Comparison of ENCODE assay signal across 8 cellular contexts in the genomic region with DNA sequence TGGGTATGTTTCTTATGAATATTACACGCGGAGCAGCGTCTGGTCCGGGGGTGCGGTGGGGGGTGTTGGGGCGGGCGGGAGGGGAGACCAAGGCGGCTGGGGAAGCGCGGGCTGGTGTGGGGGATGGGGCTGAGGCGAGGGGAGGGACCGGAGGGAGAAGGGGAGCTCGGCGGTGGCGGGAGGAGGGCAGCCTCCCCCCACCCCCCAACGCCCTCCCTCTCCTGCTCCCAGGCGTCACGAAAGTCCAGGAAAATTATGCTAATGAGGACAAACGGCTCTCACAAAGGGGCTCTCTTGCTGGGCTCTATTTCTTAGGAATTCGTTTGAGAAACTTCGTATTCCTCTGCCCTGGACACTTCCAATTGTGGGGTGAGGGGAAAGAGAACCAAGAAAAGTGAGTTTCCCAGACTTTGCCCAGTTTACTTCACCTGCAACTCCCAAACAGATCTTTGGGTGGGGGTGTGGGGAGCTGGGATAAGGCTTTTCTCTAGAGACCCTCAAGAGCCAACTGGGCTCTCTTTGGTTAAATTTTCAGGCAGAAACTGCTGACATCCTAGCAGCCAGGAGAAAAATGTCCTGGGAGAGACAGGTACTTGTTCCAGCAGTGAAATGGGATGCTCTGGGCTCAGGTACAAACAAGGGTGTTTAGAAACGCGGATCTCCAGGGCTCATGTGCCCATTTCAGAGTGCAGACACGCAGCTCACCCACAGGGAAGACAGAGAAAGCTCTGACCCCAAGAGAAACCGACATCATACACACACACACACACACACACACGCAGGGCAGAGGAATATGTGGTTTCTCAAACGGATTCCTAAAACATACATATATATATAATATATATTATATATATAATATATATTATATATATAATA. TPM values are rescaled to one million over a fixed set of nuclear protein-coding genes. Genes with fewer than 3 reads are reported as not detected.
DNase-seq lines count a peak whose midpoint lies in the region; ATAC-seq and TF ChIP-seq lines count a peak whose summit lies in the region.

No MANE protein-coding gene starts in this region.

- no peaks in the 10 kb centered on the region for H3K27me3 ChIP-seq in osteoblast (ENCODE audit: insufficient read depth, low read length)

- no peaks in the 10 kb centered on the region for H3K4me1 Mint-ChIP-seq in activated T-helper 17 cell treated with anti-CD3 and anti-CD28 coated beads, Interleukin-2, amount 50 U/mL, for 72 hours

- ATAC-seq in esophagus mucosa (peak; percentile 21), GM18517 (IDR thresholded peaks at IDR 0.05; ENCODE audit: unreplicated experiment) (no peak)
- ATAC-seq in activated T-helper 17 cell treated with anti-CD3 and anti-CD28 coated beads, Interleukin-2, amount 50 U/mL, for 72 hours (replicated peaks) = no peak

- H3K27me3 Mint-ChIP-seq in activated T-helper 17 cell treated with anti-CD3 and anti-CD28 coated beads, Interleukin-2, amount 50 U/mL, for 72 hours = peaks cover 7% of the 10 kb centered on the region

- H3K36me3 ChIP-seq in osteoblast (ENCODE audit: insufficient read depth, low read length) = peaks cover 5% of the 10 kb centered on the region

- H3K4me3 Mint-ChIP-seq in activated T-helper 17 cell treated with anti-CD3 and anti-CD28 coated beads, Interleukin-2, amount 50 U/mL, for 72 hours = no peak overlapping the region

- DNase-seq in COR-L47 (lab: John Stamatoyannopoulos, UW) = peak; percentile 50
- peak; percentile 64 for DNase-seq in NCI-H460 (ENCODE audit: extremely low read depth, low read depth)
- DNase-seq in osteoblast (ENCODE audit: insufficient read length, low spot score, missing footprints) = peak; percentile 94
- no peak for DNase-seq in RKO (ENCODE audit: low spot score)
- no peak for DNase-seq in activated naive CD4-positive, alpha-beta T cell (lab: John Stamatoyannopoulos, UW)

- no peaks in the 10 kb centered on the region for H3K9me3 Mint-ChIP-seq in activated T-helper 17 cell treated with anti-CD3 and anti-CD28 coated beads, Interleukin-2, amount 50 U/mL, for 72 hours

- peak overlapping the region; percentile 65 for H3K4me3 ChIP-seq in osteoblast (ENCODE audit: insufficient read depth, low read length)

- H3K4me1 ChIP-seq in osteoblast (ENCODE audit: insufficient read depth, low read length) = peaks cover 45% of the 10 kb centered on the region

- H3K36me3 Mint-ChIP-seq in activated T-helper 17 cell treated with anti-CD3 and anti-CD28 coated beads, Interleukin-2, amount 50 U/mL, for 72 hours (ENCODE audit: low read depth) = no peaks in the 10 kb centered on the region

- peaks cover 16% of the 10 kb centered on the region for H4K20me1 ChIP-seq in osteoblast (ENCODE audit: insufficient read depth, low read length)

- no peaks in the 10 kb centered on the region for H3K9me3 ChIP-seq in osteoblast (ENCODE audit: low read depth, low read length)

- H3K27ac ChIP-seq in osteoblast (ENCODE audit: low read depth, low read length) = peak overlapping the region; percentile 78

- peaks cover 22% of the 10 kb centered on the region for H3K79me2 ChIP-seq in osteoblast (ENCODE audit: insufficient read depth, low read length)

- H3K27ac Mint-ChIP-seq in activated T-helper 17 cell treated with anti-CD3 and anti-CD28 coated beads, Interleukin-2, amount 50 U/mL, for 72 hours = no peak overlapping the region

- no peak for TF ChIP-seq CTCF in osteoblast (IDR thresholded peaks at IDR 0.05; ENCODE audit: extremely low read depth, low read depth, low read length)

- peak overlapping the region; percentile 77 for H3K4me2 ChIP-seq in osteoblast (ENCODE audit: insufficient read depth, low read length)

- no peak overlapping the region for H2AFZ ChIP-seq in osteoblast (ENCODE audit: low read length)

RNA-seq across cellular contexts. Expression of gene HOXA2, which starts 11.7 kb away (rescaled TPM):
- total RNA-seq in NCI-H460 (2014; rRNA removed; shearing (Covaris generic)) = 1.8 and 3.0 TPM in 2 replicates
- polyA plus RNA-seq in NCI-H460 (2014; cell fraction: nucleus; rRNA removed) = 3.7 and 3.8 TPM in 2 replicates
- total RNA-seq in esophagus mucosa (1.1 TPM), osteoblast (0.36 and 0.59 TPM in 2 replicates)
- total RNA-seq in activated T-helper 17 cell treated with anti-CD3 and anti-CD28 coated beads, Interleukin-2, amount 50 U/mL, for 72 hours = not detected

RNA-seq across cellular contexts. Expression of gene HOXA4, which starts 16.3 kb away (rescaled TPM):
- total RNA-seq in NCI-H460 (2014; rRNA removed; shearing (Covaris generic)) = 0.57 and 0.61 TPM in 2 replicates
- 1.0 and 3.8 TPM in 2 replicates for polyA plus RNA-seq in NCI-H460 (2014; cell fraction: nucleus; rRNA removed)
- 5.5 TPM for total RNA-seq in esophagus mucosa
- 0.72 and 1.2 TPM in 2 replicates for total RNA-seq in osteoblast
- under 1 TPM in 1 of 2 donors, not detected in 1; 0.26 TPM for total RNA-seq in activated T-helper 17 cell treated with anti-CD3 and anti-CD28 coated beads, Interleukin-2, amount 50 U/mL, for 72 hours

RNA-seq across cellular contexts. Expression of gene HOXA1, which starts 18.4 kb away (rescaled TPM):
- 0.87 TPM in 1 of 2 replicates, not detected in the other for total RNA-seq in NCI-H460 (2014; rRNA removed; shearing (Covaris generic))
- 0.20 and 0.76 TPM in 2 replicates for polyA plus RNA-seq in NCI-H460 (2014; cell fraction: nucleus; rRNA removed)
- 3.2 TPM for total RNA-seq in esophagus mucosa
- 0.72 and 1.5 TPM in 2 replicates for total RNA-seq in osteoblast
- under 1 TPM in 1 of 2 donors, not detected in 1; 0.39 TPM for total RNA-seq in activated T-helper 17 cell treated with anti-CD3 and anti-CD28 coated beads, Interleukin-2, amount 50 U/mL, for 72 hours

RNA-seq across cellular contexts. Expression of gene HOXA5, which starts 29.3 kb away (rescaled TPM):
- 7.5 and 12.8 TPM in 2 replicates for total RNA-seq in NCI-H460 (2014; rRNA removed; shearing (Covaris generic))
- polyA plus RNA-seq in NCI-H460 (2014; cell fraction: nucleus; rRNA removed) = 2.1 and 9.4 TPM in 2 replicates
- total RNA-seq in esophagus mucosa (5.6 TPM), osteoblast (3.2 and 5.8 TPM in 2 replicates)
- not detected for total RNA-seq in activated T-helper 17 cell treated with anti-CD3 and anti-CD28 coated beads, Interleukin-2, amount 50 U/mL, for 72 hours

RNA-seq across cellular contexts. Expression of gene HOXA6, which starts 33.3 kb away (rescaled TPM):
- total RNA-seq in NCI-H460 (2014; rRNA removed; shearing (Covaris generic)) = 6.7 and 8.3 TPM in 2 replicates
- 8.1 and 18.4 TPM in 2 replicates for polyA plus RNA-seq in NCI-H460 (2014; cell fraction: nucleus; rRNA removed)
- 1.7 TPM for total RNA-seq in esophagus mucosa
- 5.0 and 7.6 TPM in 2 replicates for total RNA-seq in osteoblast
- not detected for total RNA-seq in activated T-helper 17 cell treated with anti-CD3 and anti-CD28 coated beads, Interleukin-2, amount 50 U/mL, for 72 hours

Comparison
In these comparisons a context has a peak if more than half of its experiments do, and no peak if none do; other contexts are left out.
1. DNase-seq: peak in COR-L47 (single experiment), NCI-H460 (single experiment) and osteoblast (single experiment); none in RKO (single experiment) and activated naive CD4-positive, alpha-beta T cell (0 of 4).